ENCODE assay signal across 19 cellular contexts in the genomic region with DNA sequence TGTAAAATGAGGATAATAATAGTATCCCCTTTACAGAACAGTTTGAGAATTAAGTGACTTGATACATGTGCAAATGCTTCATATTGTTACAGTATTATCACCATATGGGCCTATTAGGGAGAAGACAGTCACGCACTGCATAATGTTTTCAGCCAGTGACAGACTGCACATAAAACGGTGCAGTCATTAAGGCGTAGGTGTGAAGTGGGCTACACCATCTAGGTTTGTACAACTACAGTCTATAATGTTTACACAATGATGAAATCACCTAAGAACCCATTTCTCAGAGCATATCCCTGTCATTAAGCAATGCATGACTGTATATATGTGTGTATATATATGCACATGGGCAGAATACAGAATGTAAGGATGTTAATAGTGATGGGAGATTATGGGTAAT.
DNase-seq lines count a peak whose midpoint lies in the region; ATAC-seq and TF ChIP-seq lines count a peak whose summit lies in the region.
"Had no signal": no experiment of that assay in that cellular context is flagged by ENCODE, and none has a peak within 500 bp of the region (broad histone marks: within the 10 kb centered on the region; RNA-seq: fewer than 3 reads in every experiment).

No MANE protein-coding gene starts in this region.

- no peak overlapping the region for H3K4me3 ChIP-seq in epithelial cell of esophagus (ENCODE audit: low read length)
- H3K4me3 ChIP-seq: GM23338, SK-N-MC had no signal

- ATAC-seq in GM18868 (IDR thresholded peaks at IDR 0.05; ENCODE audit: unreplicated experiment) = peak; percentile 61
- peak; percentile 7 for ATAC-seq in HG03103 (IDR thresholded peaks at IDR 0.05; ENCODE audit: low read depth, unreplicated experiment)
- ATAC-seq in HG03571 (IDR thresholded peaks at IDR 0.05; ENCODE audit: unreplicated experiment) = no peak
- ATAC-seq: GM23338 had no signal

- no peak for TF ChIP-seq CTCF in epithelial cell of esophagus (IDR thresholded peaks at IDR 0.05; ENCODE audit: insufficient read depth, low read depth, low read length, missing control alignments)

- DNase-seq in NCI-H2171 treated with DMSO at 0.1 percent for 48 hours (lab: John Stamatoyannopoulos, UW) = peak; percentile 7
- DNase-seq in NCI-H2171 (lab: John Stamatoyannopoulos, UW) = no peak
- DNase-seq in epithelial cell of esophagus (ENCODE audit: low read depth) = peak; percentile 4
- DNase-seq in COR-L47 (lab: John Stamatoyannopoulos, UW) = no peak
- DNase-seq in NCI-H345 (lab: John Stamatoyannopoulos, UW) = no peak
- DNase-seq: 8988T, ACHN, DMS153, H9, KBM-7, NCI-H2081 treated with DMSO at 0.1 percent for 48 hours, NCI-H446, NCI-H524 treated with DMSO at 0.1 percent for 48 hours, SIG-M5 had no signal

Comparison
In these comparisons a context has a peak if more than half of its experiments do, and no peak if none do; other contexts are left out.
1. DNase-seq: peak in NCI-H2171 treated with DMSO at 0.1 percent for 48 hours (single experiment) and epithelial cell of esophagus (single experiment); none in NCI-H2171 (single experiment), COR-L47 (single experiment) and NCI-H345 (single experiment).